In the genomic region with DNA sequence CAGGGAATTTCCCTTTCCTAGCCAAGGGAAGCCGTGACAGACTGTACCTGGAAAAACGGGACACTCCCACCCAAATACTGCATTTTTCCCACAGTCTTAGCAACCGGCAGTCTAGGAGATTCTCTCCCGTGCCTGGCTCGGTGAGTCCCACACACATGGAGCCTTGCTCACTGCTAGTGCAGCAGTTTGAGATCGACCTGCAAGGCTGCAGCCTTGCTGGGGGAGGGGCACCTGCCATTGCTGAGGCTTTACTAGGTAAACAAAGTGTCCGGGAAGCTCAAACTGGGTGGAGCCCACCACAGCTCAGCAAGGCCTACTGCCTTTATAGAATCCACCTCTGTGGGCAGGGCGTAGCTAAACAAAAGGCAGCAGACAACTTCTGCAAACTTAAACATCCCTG, we compare ENCODE assay signal across 9 cellular contexts.
"Had no signal": no experiment of that assay in that cellular context is flagged by ENCODE, and none has a peak within 500 bp of the region (broad histone marks: within the 10 kb centered on the region; RNA-seq: fewer than 3 reads in every experiment).

No MANE protein-coding gene starts in this region.

- H3K27ac ChIP-seq: HL-60 had no signal

- H3K4me3 Mint-ChIP-seq: GM23338, H9 had no signal

- FAIRE-seq: H1, H54, K562 had no signal

- DNase-seq: H9, HCEC 1CT, IMR-90, KG1 had no signal

- ATAC-seq: GM23338, K562 had no signal

- H3K4me1 Mint-ChIP-seq: GM23338 had no signal

- H3K4me2 ChIP-seq: GM23338 had no signal

- H3K4me3 ChIP-seq: GM23338, K562 had no signal

- H2AFZ ChIP-seq: GM23338 had no signal

- H3K27ac Mint-ChIP-seq: GM23338, H9 had no signal
